In genomic region chr20:61387204-61387958, GRCh38 we compare ENCODE assay signal across 8 cellular contexts.
DNase-seq lines count a peak whose midpoint lies in the region; ATAC-seq lines count a peak whose summit lies in the region.

No MANE protein-coding gene starts in this region.

- peak; percentile 8 for DNase-seq in SIG-M5 treated with dmso at 0.1 percent for 504 hours (lab: John Stamatoyannopoulos, UW; ENCODE audit: unreplicated experiment)
- DNase-seq in SIG-M5 (lab: John Stamatoyannopoulos, UW): no peak
- DNase-seq in NCI-H1105 treated with DMSO at 0.1 percent for 48 hours (lab: John Stamatoyannopoulos, UW): peak; percentile 53
- DNase-seq in renal cortical epithelial cell (ENCODE audit: low read depth): peak; percentile 8
- no peak for DNase-seq in central memory CD4-positive, alpha-beta T cell

- ATAC-seq in esophagus mucosa (peak; percentile 96), GM21576 (IDR thresholded peaks at IDR 0.05; ENCODE audit: unreplicated experiment) (no peak), GM21367 (IDR thresholded peaks at IDR 0.05; ENCODE audit: unreplicated experiment) (no peak)

Comparison
In these comparisons a context has a peak if more than half of its experiments do, and no peak if none do; other contexts are left out.
1. DNase-seq: peak in SIG-M5 treated with dmso at 0.1 percent for 504 hours (single experiment), NCI-H1105 treated with DMSO at 0.1 percent for 48 hours (single experiment) and renal cortical epithelial cell (single experiment); none in SIG-M5 (single experiment) and central memory CD4-positive, alpha-beta T cell (single experiment).